10 cellular contexts compared by ENCODE assay signal in genomic region chr15:88257311-88257901, GRCh38. TPM values are rescaled to one million over a fixed set of nuclear protein-coding genes. Genes with fewer than 3 reads are reported as not detected.
DNase-seq lines count a peak whose midpoint lies in the region; ATAC-seq and TF ChIP-seq lines count a peak whose summit lies in the region.
"Had no signal": no experiment of that assay in that cellular context is flagged by ENCODE, and none has a peak within 500 bp of the region (broad histone marks: within the 10 kb centered on the region; RNA-seq: fewer than 3 reads in every experiment).

No MANE protein-coding gene starts in this region.

- peak overlapping the region; percentile 97 for H3K4me2 ChIP-seq in neuronal stem cell (ENCODE audit: insufficient read depth, low read length, poor library complexity, severe bottlenecking)

- H2BK12ac ChIP-seq in neuronal stem cell (ENCODE audit: low read length) = no peak overlapping the region

- no peak overlapping the region for H2AK5ac ChIP-seq in neuronal stem cell (ENCODE audit: low read depth, low read length)

- peak overlapping the region; percentile 35 for H4K91ac ChIP-seq in neuronal stem cell (ENCODE audit: low read depth, low read length, poor library complexity)

- peak overlapping the region; percentile 63 for H2BK5ac ChIP-seq in neuronal stem cell (ENCODE audit: low read length)

- H2AFZ ChIP-seq in neuronal stem cell (ENCODE audit: low read length) = peak overlapping the region; percentile 67

- peak overlapping the region; percentile 58 for H3K9ac ChIP-seq in HUES64 (ENCODE audit: low read depth, low read length)
- H3K9ac ChIP-seq in neuronal stem cell (ENCODE audit: low read depth, low read length, poor library complexity) = peak overlapping the region; percentile 78

- H3K18ac ChIP-seq in neuronal stem cell (ENCODE audit: low read length) = peak overlapping the region; percentile 98

- no peaks in the 10 kb centered on the region for H3K9me3 ChIP-seq in HUES64 (ENCODE audit: insufficient read depth, low read depth, low read length)
- H3K9me3 ChIP-seq in neuronal stem cell (replicated peaks in 1 of 2; ENCODE audit: control insufficient read depth in 2 of 2, insufficient read depth in 1 of 2, low read depth in 1 of 2, low read length in 2 of 2) = no peaks in the 10 kb centered on the region

- WGBS in HUES64 = under 1% methylated on average over 41 of the region's 42 CpGs
- WGBS in neuronal stem cell (ENCODE audit: extremely low coverage in 2 of 2, insufficient read length in 2 of 2, insufficient replicate concordance in 1 of 2), 2 donors = no CpG with 5 or more reads among the region's 42 CpGs

- H3K4me3 ChIP-seq in AG10803 (ENCODE audit: low read length) (peak overlapping the region; percentile 50), HUES64 (ENCODE audit: low read length) (peak overlapping the region; percentile 63), coronary artery (peak overlapping the region; percentile 90), neuronal stem cell (ENCODE audit: low read length in 2 of 2) (peak overlapping the region in 1 of 2 donors; percentile 85)

- H3K27me3 ChIP-seq in HUES64 (ENCODE audit: insufficient read depth, low read length) (peaks cover 50% of the 10 kb centered on the region), neuronal stem cell (ENCODE audit: control insufficient read depth in 3 of 3, insufficient read depth in 3 of 3, low read depth in 1 of 3, low read length in 3 of 3) (peaks cover 5 to 80% (median 24%) of the 10 kb centered on the region in 3 experiments)

- H3K4ac ChIP-seq in neuronal stem cell (ENCODE audit: low read length) = peak overlapping the region; percentile 24

- H3K14ac ChIP-seq in neuronal stem cell (ENCODE audit: low read length) = peak overlapping the region; percentile 25

- no peaks in the 10 kb centered on the region for H3K36me3 ChIP-seq in HUES64 (ENCODE audit: insufficient read depth, low read length)
- H3K36me3 ChIP-seq in neuronal stem cell (replicated peaks in 1 of 2; ENCODE audit: control insufficient read depth in 2 of 2, insufficient read depth in 2 of 2, low read length in 2 of 2) = no peaks in the 10 kb centered on the region

- TF ChIP-seq CTCF in AG10803 (conservative IDR thresholded peaks at IDR 0.05; ENCODE audit: low read length) = no peak
- no peak for TF ChIP-seq CTCF in coronary artery (IDR thresholded peaks at IDR 0.05)

- H4K8ac ChIP-seq in neuronal stem cell (ENCODE audit: low read depth, low read length) = no peak overlapping the region

- peak overlapping the region; percentile 78 for H3K23ac ChIP-seq in neuronal stem cell (ENCODE audit: low read depth, low read length, poor library complexity)

- H2BK15ac ChIP-seq in neuronal stem cell (ENCODE audit: low read length) = peak overlapping the region; percentile 90

- H2BK120ac ChIP-seq in neuronal stem cell (ENCODE audit: low read depth, low read length) = peak overlapping the region; percentile 90

- H3K4me1 ChIP-seq in HUES64 (ENCODE audit: insufficient read depth, low read length) (peaks cover 4% of the 10 kb centered on the region; the same call in 1 of the 2 replicates), neuronal stem cell (ENCODE audit: control insufficient read depth in 2 of 2, insufficient read depth in 1 of 2, low read depth in 1 of 2, low read length in 2 of 2) (peaks cover 4 to 11% of the 10 kb centered on the region in 2 donors)

- no peaks in the 10 kb centered on the region for H3K79me1 ChIP-seq in neuronal stem cell (ENCODE audit: low read depth, low read length)

- H3K27ac ChIP-seq in HUES64 (ENCODE audit: low read depth, low read length) = no peak overlapping the region; the same call in 1 of the 2 replicates
- peak overlapping the region; percentile 89 to 96 for H3K27ac ChIP-seq in coronary artery
- H3K27ac ChIP-seq in neuronal stem cell (replicated peaks; ENCODE audit: low read length) = peak overlapping the region; percentile 54

- DNase-seq in AG10803 (ENCODE audit: low read depth) (no peak), coronary artery (ENCODE audit: low spot score) (no peak), neuronal stem cell (ENCODE audit: low spot score) (peak; percentile 23), GM19238 (ENCODE audit: insufficient read length, low spot score) (no peak), kidney glomerular epithelial cell (lab: John Stamatoyannopoulos, UW) (no peak), SK-N-DZ (ENCODE audit: low spot score) (no peak)
- DNase-seq: activated CD4-positive, CD25-positive, alpha-beta regulatory T cell treated with anti-CD3 and anti-CD28 coated beads, Interleukin-2, amount 50 U/mL, for 72 hours; IMR-90 had no signal

- ATAC-seq in GM19035 (IDR thresholded peaks at IDR 0.05; ENCODE audit: unreplicated experiment) = no peak

RNA-seq across cellular contexts. Expression of gene NTRK3, which starts 0.9 kb away (rescaled TPM):
- polyA plus RNA-seq in HUES64 (2013, experiment 1 of 2) = 2.2 TPM
- 2.0 TPM for polyA plus RNA-seq in HUES64 (2013, experiment 2 of 2)
- 7.7 TPM for polyA plus RNA-seq in neuronal stem cell (2013, experiment 1 of 2)
- 7.6 TPM for polyA plus RNA-seq in neuronal stem cell (2013, experiment 2 of 2)
- 19.0 and 26.8 TPM in 2 replicates for polyA plus RNA-seq in SK-N-DZ (2014; cell fraction: cytosol; rRNA removed)
- polyA plus RNA-seq in SK-N-DZ (2014; cell fraction: nucleus; rRNA removed) = 36.8 and 60.2 TPM in 2 replicates
